ENCODE assay signal across 12 cellular contexts in genomic region chr20:53774487-53775203, GRCh38.
DNase-seq lines count a peak whose midpoint lies in the region; ATAC-seq and TF ChIP-seq lines count a peak whose summit lies in the region.
"Had no signal": no experiment of that assay in that cellular context is flagged by ENCODE, and none has a peak within 500 bp of the region (broad histone marks: within the 10 kb centered on the region; RNA-seq: fewer than 3 reads in every experiment).

No MANE protein-coding gene starts in this region.

- WGBS in heart left ventricle, 4 donors: 52 to 61% (median 55%) methylated on average over 9 of the region's 9 CpGs
- WGBS in aorta, 2 donors: 48 to 49% methylated on average over 9 of the region's 9 CpGs

- no peaks in the 10 kb centered on the region for H3K27me3 ChIP-seq in heart left ventricle
- H3K27me3 ChIP-seq in breast epithelium: no peaks in the 10 kb centered on the region
- no peaks in the 10 kb centered on the region for H3K27me3 ChIP-seq in aorta (ENCODE audit: control insufficient read depth in 1 of 2, insufficient read depth in 2 of 2, low read length in 1 of 2)
- H3K27me3 ChIP-seq: BLaER1, esophagus squamous epithelium had no signal

- TF ChIP-seq POLR2A in heart left ventricle (IDR thresholded peaks at IDR 0.05): no peak
- TF ChIP-seq POLR2A in breast epithelium (IDR thresholded peaks at IDR 0.05): no peak

- TF ChIP-seq CTCF in heart left ventricle (IDR thresholded peaks at IDR 0.05) (no peak), breast epithelium (IDR thresholded peaks at IDR 0.05) (no peak)

- peak overlapping the region in 10 of 12 donors; percentile 9 to 77 (median 59) for H3K27ac ChIP-seq in heart left ventricle
- H3K27ac ChIP-seq in breast epithelium: peak overlapping the region; percentile 55 to 79
- H3K27ac ChIP-seq in aorta (ENCODE audit: low read depth in 1 of 2, low read length in 2 of 2): peak overlapping the region; percentile 73 to 90
- H3K27ac ChIP-seq: BLaER1 had no signal

- DNase-seq in heart left ventricle (peak in 2 of 5 donors; percentile 28 to 32), Right ventricle myocardium inferior (ENCODE audit: missing footprints) (no peak), breast epithelium (ENCODE audit: low spot score in 2 of 2) (no peak), lung microvascular endothelial cell (ENCODE audit: low read depth in 2 of 2) (peak; percentile 40 to 93), aorta (no peak), OCI-M2 (lab: John Stamatoyannopoulos, UW; ENCODE audit: unreplicated experiment) (no peak)
- DNase-seq in natural killer cell treated with Interleukin-12 subunit alpha and Interleukin-12 subunit beta and Interleukin-15 and Interleukin-18, amount 100 ng/mL, for 72 hours (ENCODE audit: low spot score): no peak
- DNase-seq in activated T-helper 2 cell treated with anti-CD3 and anti-CD28 coated beads, Interferon-gamma antibody, Interleukin-2, Interleukin-4, amounts not matched to agents 10 μg/mL and 5 μg/mL and 100 μg/mL, durations not matched to agents 14 hours and 24 hours and 36 hours (ENCODE audit: low spot score): no peak
- DNase-seq: esophagus squamous epithelium, NCI-H524, small intestine had no signal

- no peak overlapping the region for H3K4me3 ChIP-seq in heart left ventricle
- no peak overlapping the region for H3K4me3 ChIP-seq in breast epithelium
- no peak overlapping the region for H3K4me3 ChIP-seq in aorta (ENCODE audit: low read length in 2 of 2)
- H3K4me3 ChIP-seq: BLaER1, esophagus squamous epithelium had no signal

- peaks cover 0 to 5% of the 10 kb centered on the region in 2 donors for H3K4me1 Mint-ChIP-seq in natural killer cell treated with Interleukin-12 subunit alpha and Interleukin-12 subunit beta and Interleukin-15 and Interleukin-18, amount 100 ng/mL, for 72 hours (ENCODE audit: low read depth in 2 of 2)
- H3K4me1 Mint-ChIP-seq in activated T-helper 2 cell treated with anti-CD3 and anti-CD28 coated beads, Interferon-gamma antibody, Interleukin-2, Interleukin-4, amounts not matched to agents 10 μg/mL and 5 μg/mL and 100 μg/mL, durations not matched to agents 14 hours and 24 hours and 36 hours (ENCODE audit: low read depth): peaks cover 5% of the 10 kb centered on the region

- intact Hi-C loops in heart left ventricle (cut with DNase I): no loop called here
- intact Hi-C loops in Right ventricle myocardium inferior (cut with DNase I): no loop called here
- intact Hi-C loops in breast epithelium (cut with DNase I; ENCODE audit: low total_unique reads): no loop called here
- intact Hi-C loops in aorta (cut with DNase I): loop anchor here in 1 of 2 donors (2.0 to 10.0 kb wide), 3 partner anchors 54 to 200 kb away; no protein-coding TSS in a partner anchor
- intact Hi-C loops in activated T-helper 2 cell treated with anti-CD3 and anti-CD28 coated beads, Interferon-gamma antibody, Interleukin-2, Interleukin-4, amounts not matched to agents 10 μg/mL and 5 μg/mL and 100 μg/mL, durations not matched to agents 14 hours and 24 hours and 36 hours (cut with micrococcal nuclease): no loop called here

- no peaks in the 10 kb centered on the region for H3K9me3 Mint-ChIP-seq in natural killer cell treated with Interleukin-12 subunit alpha and Interleukin-12 subunit beta and Interleukin-15 and Interleukin-18, amount 100 ng/mL, for 72 hours
- H3K9me3 Mint-ChIP-seq in activated T-helper 2 cell treated with anti-CD3 and anti-CD28 coated beads, Interferon-gamma antibody, Interleukin-2, Interleukin-4, amounts not matched to agents 10 μg/mL and 5 μg/mL and 100 μg/mL, durations not matched to agents 14 hours and 24 hours and 36 hours: no peaks in the 10 kb centered on the region

- no peaks in the 10 kb centered on the region for H3K27me3 Mint-ChIP-seq in natural killer cell treated with Interleukin-12 subunit alpha and Interleukin-12 subunit beta and Interleukin-15 and Interleukin-18, amount 100 ng/mL, for 72 hours
- no peaks in the 10 kb centered on the region for H3K27me3 Mint-ChIP-seq in activated T-helper 2 cell treated with anti-CD3 and anti-CD28 coated beads, Interferon-gamma antibody, Interleukin-2, Interleukin-4, amounts not matched to agents 10 μg/mL and 5 μg/mL and 100 μg/mL, durations not matched to agents 14 hours and 24 hours and 36 hours (ENCODE audit: low read depth)

- H3K36me3 Mint-ChIP-seq in natural killer cell treated with Interleukin-12 subunit alpha and Interleukin-12 subunit beta and Interleukin-15 and Interleukin-18, amount 100 ng/mL, for 72 hours: no peaks in the 10 kb centered on the region
- H3K36me3 Mint-ChIP-seq in activated T-helper 2 cell treated with anti-CD3 and anti-CD28 coated beads, Interferon-gamma antibody, Interleukin-2, Interleukin-4, amounts not matched to agents 10 μg/mL and 5 μg/mL and 100 μg/mL, durations not matched to agents 14 hours and 24 hours and 36 hours (ENCODE audit: low read depth): no peaks in the 10 kb centered on the region

- H3K36me3 ChIP-seq in heart left ventricle (no peaks in the 10 kb centered on the region), breast epithelium (no peaks in the 10 kb centered on the region), aorta (ENCODE audit: control insufficient read depth in 1 of 2, insufficient read depth in 2 of 2, low read length in 1 of 2) (no peaks in the 10 kb centered on the region)
- H3K36me3 ChIP-seq: BLaER1, esophagus squamous epithelium had no signal

- H3K9me3 ChIP-seq in heart left ventricle: no peaks in the 10 kb centered on the region
- H3K9me3 ChIP-seq in breast epithelium: no peaks in the 10 kb centered on the region
- no peaks in the 10 kb centered on the region for H3K9me3 ChIP-seq in aorta (ENCODE audit: control insufficient read depth, low read length)
- H3K9me3 ChIP-seq: BLaER1, esophagus squamous epithelium had no signal

- no peak overlapping the region for H3K4me3 Mint-ChIP-seq in natural killer cell treated with Interleukin-12 subunit alpha and Interleukin-12 subunit beta and Interleukin-15 and Interleukin-18, amount 100 ng/mL, for 72 hours
- no peak overlapping the region for H3K4me3 Mint-ChIP-seq in activated T-helper 2 cell treated with anti-CD3 and anti-CD28 coated beads, Interferon-gamma antibody, Interleukin-2, Interleukin-4, amounts not matched to agents 10 μg/mL and 5 μg/mL and 100 μg/mL, durations not matched to agents 14 hours and 24 hours and 36 hours (ENCODE audit: low read depth)

- H3K4me1 ChIP-seq in heart left ventricle (peaks cover 0 to 17% (median 3%) of the 10 kb centered on the region in 12 donors), breast epithelium (peaks cover 0 to 5% of the 10 kb centered on the region in 2 donors), aorta (ENCODE audit: control insufficient read depth in 1 of 2, insufficient read depth in 2 of 2, low read length in 2 of 2) (peaks cover 0 to 2% of the 10 kb centered on the region in 2 donors)
- H3K4me1 ChIP-seq: BLaER1 had no signal

- H3K27ac Mint-ChIP-seq in natural killer cell treated with Interleukin-12 subunit alpha and Interleukin-12 subunit beta and Interleukin-15 and Interleukin-18, amount 100 ng/mL, for 72 hours: peak overlapping the region in 1 of 2 donors; percentile 47
- H3K27ac Mint-ChIP-seq in activated T-helper 2 cell treated with anti-CD3 and anti-CD28 coated beads, Interferon-gamma antibody, Interleukin-2, Interleukin-4, amounts not matched to agents 10 μg/mL and 5 μg/mL and 100 μg/mL, durations not matched to agents 14 hours and 24 hours and 36 hours: no peak overlapping the region

- ATAC-seq in heart left ventricle (peak; percentile 31 to 81 (median 58)), Right ventricle myocardium inferior (no peak), aorta (ENCODE audit: low FRiP score) (peak; percentile 29)
- no peak for ATAC-seq in natural killer cell treated with Interleukin-12 subunit alpha and Interleukin-12 subunit beta and Interleukin-15 and Interleukin-18, amount 100 ng/mL, for 72 hours

Comparison
In these comparisons a context has a peak if more than half of its experiments do, and no peak if none do; other contexts are left out.
1. ATAC-seq: peak in heart left ventricle (4 of 4) and aorta (single experiment); none in Right ventricle myocardium inferior (single experiment) and natural killer cell treated with Interleukin-12 subunit alpha and Interleukin-12 subunit beta and Interleukin-15 and Interleukin-18, amount 100 ng/mL, for 72 hours (0 of 2).
2. DNase-seq: peak in lung microvascular endothelial cell (2 of 2); none in Right ventricle myocardium inferior (single experiment), breast epithelium (0 of 2), aorta (0 of 2), natural killer cell treated with Interleukin-12 subunit alpha and Interleukin-12 subunit beta and Interleukin-15 and Interleukin-18, amount 100 ng/mL, for 72 hours (single experiment), OCI-M2 (single experiment) and activated T-helper 2 cell treated with anti-CD3 and anti-CD28 coated beads, Interferon-gamma antibody, Interleukin-2, Interleukin-4, amounts not matched to agents 10 μg/mL and 5 μg/mL and 100 μg/mL, durations not matched to agents 14 hours and 24 hours and 36 hours (single experiment).
3. Peak in every context shown above with its lines, with median percentiles within 50 percentile points of each other: H3K27ac ChIP-seq.